In the genomic region with DNA sequence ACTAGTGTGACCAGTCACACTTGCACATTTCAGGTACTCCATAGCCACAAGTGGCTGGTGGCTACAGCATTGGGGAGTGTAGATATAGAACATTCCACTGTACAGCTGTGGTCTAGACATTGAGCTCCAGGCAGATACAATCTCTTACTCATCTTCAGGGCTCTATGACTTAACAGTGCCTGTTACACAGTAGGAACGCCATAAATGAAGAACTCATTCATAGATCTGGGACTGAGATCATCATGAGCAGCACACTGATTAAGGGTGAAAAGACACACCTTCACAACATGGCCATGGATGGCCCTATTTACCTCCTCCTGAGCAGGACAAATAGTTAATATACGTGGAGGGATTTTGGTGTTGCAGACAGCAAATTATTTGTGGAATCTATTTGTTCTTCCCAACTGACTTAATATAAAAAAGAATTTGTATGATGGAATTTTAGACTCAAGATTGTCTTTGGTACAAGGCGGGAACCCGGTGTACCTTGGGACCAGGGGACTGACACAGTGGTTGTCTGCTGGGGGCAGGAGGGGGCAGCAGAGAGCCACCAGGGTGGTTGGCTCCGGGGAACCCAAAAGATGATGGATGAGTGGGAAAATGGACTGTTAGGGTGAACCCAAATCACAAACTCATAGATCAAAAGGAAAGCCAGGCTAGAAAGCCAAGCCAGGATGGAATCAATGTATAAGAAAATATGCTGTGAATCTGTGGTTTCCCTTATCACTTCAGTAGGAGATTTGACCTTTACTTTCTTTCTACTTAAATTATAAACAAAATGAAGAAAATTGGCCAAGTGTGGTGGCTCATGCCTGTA, we compare ENCODE assay signal across 2 cellular contexts.
A peak's percentile ranks its signal among the peaks of the same experiment; 100 is the strongest.
TF ChIP-seq lines count a peak whose summit lies in the region.

No MANE protein-coding gene starts in this region.

TF ChIP-seq in IMR-90, 13 proteins besides CTCF, POLR2A, EP300 and RAD21:
- TF ChIP-seq SMC3 (IDR thresholded peaks at IDR 0.05; ENCODE audit: low read depth, low read length) = peak; percentile 75
- TF ChIP-seq, protein P1, sequence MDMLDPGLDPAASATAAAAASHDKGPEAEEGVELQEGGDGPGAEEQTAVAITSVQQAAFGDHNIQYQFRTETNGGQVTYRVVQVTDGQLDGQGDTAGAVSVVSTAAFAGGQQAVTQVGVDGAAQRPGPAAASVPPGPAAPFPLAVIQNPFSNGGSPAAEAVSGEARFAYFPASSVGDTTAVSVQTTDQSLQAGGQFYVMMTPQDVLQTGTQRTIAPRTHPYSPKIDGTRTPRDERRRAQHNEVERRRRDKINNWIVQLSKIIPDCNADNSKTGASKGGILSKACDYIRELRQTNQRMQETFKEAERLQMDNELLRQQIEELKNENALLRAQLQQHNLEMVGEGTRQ (IDR thresholded peaks at IDR 0.05; ENCODE audit: low read depth, low read length) = no peak

TF ChIP-seq in SK-N-SH, 30 proteins besides CTCF, POLR2A, EP300 and RAD21:
- TF ChIP-seq FOXJ3 (CRISPR knock-in tag; IDR thresholded peaks at IDR 0.05) (no peak), ELF1 (IDR thresholded peaks at IDR 0.05) (no peak), FOSL2 (IDR thresholded peaks at IDR 0.05; ENCODE audit: borderline replicate concordance, low read depth) (peak; percentile 26; the same call in 1 of the 2 replicates), FOXM1 (IDR thresholded peaks at IDR 0.05; ENCODE audit: low read depth) (no peak), JUND (IDR thresholded peaks at IDR 0.05) (peak; percentile 34; the same call in 1 of the 2 replicates), CHD2 (IDR thresholded peaks at IDR 0.05; ENCODE audit: low read length, partially characterized antibody) (no peak), GATA2 (CRISPR knock-in tag; IDR thresholded peaks at IDR 0.05) (no peak), MXI1 (IDR thresholded peaks at IDR 0.05; ENCODE audit: low read depth, low read length) (no peak), GABPA (IDR thresholded peaks at IDR 0.05; ENCODE audit: low read depth) (no peak), TEAD4 (IDR thresholded peaks at IDR 0.05; ENCODE audit: borderline replicate concordance, insufficient read depth) (no peak), RXRA (IDR thresholded peaks at IDR 0.05; ENCODE audit: borderline replicate concordance, low read depth) (no peak), SIN3A (IDR thresholded peaks at IDR 0.05; ENCODE audit: borderline replicate concordance, low read depth, low read length) (no peak), TCF12 (IDR thresholded peaks at IDR 0.05) (peak; percentile 56; the same call in 1 of the 2 replicates), NRF1 (IDR thresholded peaks at IDR 0.05; ENCODE audit: low read depth, low read length) (0 out of 2 replicates have a peak, but pooled peaks have one; percentile 2), RFX5 (IDR thresholded peaks at IDR 0.05; ENCODE audit: low read length) (no peak), SMC3 (IDR thresholded peaks at IDR 0.05; ENCODE audit: low read depth, low read length) (peak; percentile 89), NFIC (IDR thresholded peaks at IDR 0.05; ENCODE audit: borderline replicate concordance) (no peak), TAF1 (IDR thresholded peaks at IDR 0.05; ENCODE audit: borderline replicate concordance, low read depth, low read length) (no peak), EZH2phosphoT487 (IDR thresholded peaks at IDR 0.05; ENCODE audit: borderline replicate concordance, low read depth) (no peak), YY1 (IDR thresholded peaks at IDR 0.05; ENCODE audit: low read depth) (no peak), MEF2A (IDR thresholded peaks at IDR 0.05; ENCODE audit: borderline replicate concordance, low read depth) (no peak)
- TF ChIP-seq, protein P2, sequence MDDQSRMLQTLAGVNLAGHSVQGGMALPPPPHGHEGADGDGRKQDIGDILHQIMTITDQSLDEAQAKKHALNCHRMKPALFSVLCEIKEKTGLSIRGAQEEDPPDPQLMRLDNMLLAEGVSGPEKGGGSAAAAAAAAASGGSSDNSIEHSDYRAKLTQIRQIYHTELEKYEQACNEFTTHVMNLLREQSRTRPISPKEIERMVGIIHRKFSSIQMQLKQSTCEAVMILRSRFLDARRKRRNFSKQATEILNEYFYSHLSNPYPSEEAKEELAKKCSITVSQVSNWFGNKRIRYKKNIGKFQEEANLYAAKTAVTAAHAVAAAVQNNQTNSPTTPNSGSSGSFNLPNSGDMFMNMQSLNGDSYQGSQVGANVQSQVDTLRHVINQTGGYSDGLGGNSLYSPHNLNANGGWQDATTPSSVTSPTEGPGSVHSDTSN (IDR thresholded peaks at IDR 0.05) = 0 out of 2 replicates have a peak, but pooled peaks have one; percentile 33
- TF ChIP-seq, protein P3, sequence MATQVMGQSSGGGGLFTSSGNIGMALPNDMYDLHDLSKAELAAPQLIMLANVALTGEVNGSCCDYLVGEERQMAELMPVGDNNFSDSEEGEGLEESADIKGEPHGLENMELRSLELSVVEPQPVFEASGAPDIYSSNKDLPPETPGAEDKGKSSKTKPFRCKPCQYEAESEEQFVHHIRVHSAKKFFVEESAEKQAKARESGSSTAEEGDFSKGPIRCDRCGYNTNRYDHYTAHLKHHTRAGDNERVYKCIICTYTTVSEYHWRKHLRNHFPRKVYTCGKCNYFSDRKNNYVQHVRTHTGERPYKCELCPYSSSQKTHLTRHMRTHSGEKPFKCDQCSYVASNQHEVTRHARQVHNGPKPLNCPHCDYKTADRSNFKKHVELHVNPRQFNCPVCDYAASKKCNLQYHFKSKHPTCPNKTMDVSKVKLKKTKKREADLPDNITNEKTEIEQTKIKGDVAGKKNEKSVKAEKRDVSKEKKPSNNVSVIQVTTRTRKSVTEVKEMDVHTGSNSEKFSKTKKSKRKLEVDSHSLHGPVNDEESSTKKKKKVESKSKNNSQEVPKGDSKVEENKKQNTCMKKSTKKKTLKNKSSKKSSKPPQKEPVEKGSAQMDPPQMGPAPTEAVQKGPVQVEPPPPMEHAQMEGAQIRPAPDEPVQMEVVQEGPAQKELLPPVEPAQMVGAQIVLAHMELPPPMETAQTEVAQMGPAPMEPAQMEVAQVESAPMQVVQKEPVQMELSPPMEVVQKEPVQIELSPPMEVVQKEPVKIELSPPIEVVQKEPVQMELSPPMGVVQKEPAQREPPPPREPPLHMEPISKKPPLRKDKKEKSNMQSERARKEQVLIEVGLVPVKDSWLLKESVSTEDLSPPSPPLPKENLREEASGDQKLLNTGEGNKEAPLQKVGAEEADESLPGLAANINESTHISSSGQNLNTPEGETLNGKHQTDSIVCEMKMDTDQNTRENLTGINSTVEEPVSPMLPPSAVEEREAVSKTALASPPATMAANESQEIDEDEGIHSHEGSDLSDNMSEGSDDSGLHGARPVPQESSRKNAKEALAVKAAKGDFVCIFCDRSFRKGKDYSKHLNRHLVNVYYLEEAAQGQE (IDR thresholded peaks at IDR 0.05; ENCODE audit: low read depth, low read length) = no peak
- TF ChIP-seq, protein P4, sequence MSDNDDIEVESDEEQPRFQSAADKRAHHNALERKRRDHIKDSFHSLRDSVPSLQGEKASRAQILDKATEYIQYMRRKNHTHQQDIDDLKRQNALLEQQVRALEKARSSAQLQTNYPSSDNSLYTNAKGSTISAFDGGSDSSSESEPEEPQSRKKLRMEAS (IDR thresholded peaks at IDR 0.05; ENCODE audit: low read depth) = no peak
- TF ChIP-seq, protein P1 (IDR thresholded peaks at IDR 0.05; ENCODE audit: borderline replicate concordance, low read depth, low read length) = no peak
- TF ChIP-seq, protein P5, sequence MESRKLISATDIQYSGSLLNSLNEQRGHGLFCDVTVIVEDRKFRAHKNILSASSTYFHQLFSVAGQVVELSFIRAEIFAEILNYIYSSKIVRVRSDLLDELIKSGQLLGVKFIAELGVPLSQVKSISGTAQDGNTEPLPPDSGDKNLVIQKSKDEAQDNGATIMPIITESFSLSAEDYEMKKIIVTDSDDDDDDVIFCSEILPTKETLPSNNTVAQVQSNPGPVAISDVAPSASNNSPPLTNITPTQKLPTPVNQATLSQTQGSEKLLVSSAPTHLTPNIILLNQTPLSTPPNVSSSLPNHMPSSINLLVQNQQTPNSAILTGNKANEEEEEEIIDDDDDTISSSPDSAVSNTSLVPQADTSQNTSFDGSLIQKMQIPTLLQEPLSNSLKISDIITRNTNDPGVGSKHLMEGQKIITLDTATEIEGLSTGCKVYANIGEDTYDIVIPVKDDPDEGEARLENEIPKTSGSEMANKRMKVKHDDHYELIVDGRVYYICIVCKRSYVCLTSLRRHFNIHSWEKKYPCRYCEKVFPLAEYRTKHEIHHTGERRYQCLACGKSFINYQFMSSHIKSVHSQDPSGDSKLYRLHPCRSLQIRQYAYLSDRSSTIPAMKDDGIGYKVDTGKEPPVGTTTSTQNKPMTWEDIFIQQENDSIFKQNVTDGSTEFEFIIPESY (IDR thresholded peaks at IDR 0.05; ENCODE audit: borderline replicate concordance, low read depth) = no peak
- TF ChIP-seq, protein P6, sequence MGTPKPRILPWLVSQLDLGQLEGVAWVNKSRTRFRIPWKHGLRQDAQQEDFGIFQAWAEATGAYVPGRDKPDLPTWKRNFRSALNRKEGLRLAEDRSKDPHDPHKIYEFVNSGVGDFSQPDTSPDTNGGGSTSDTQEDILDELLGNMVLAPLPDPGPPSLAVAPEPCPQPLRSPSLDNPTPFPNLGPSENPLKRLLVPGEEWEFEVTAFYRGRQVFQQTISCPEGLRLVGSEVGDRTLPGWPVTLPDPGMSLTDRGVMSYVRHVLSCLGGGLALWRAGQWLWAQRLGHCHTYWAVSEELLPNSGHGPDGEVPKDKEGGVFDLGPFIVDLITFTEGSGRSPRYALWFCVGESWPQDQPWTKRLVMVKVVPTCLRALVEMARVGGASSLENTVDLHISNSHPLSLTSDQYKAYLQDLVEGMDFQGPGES (IDR thresholded peaks at IDR 0.05; ENCODE audit: low read depth, low read length) = no peak
- TF ChIP-seq, protein P7, sequence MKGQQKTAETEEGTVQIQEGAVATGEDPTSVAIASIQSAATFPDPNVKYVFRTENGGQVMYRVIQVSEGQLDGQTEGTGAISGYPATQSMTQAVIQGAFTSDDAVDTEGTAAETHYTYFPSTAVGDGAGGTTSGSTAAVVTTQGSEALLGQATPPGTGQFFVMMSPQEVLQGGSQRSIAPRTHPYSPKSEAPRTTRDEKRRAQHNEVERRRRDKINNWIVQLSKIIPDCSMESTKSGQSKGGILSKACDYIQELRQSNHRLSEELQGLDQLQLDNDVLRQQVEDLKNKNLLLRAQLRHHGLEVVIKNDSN (IDR thresholded peaks at IDR 0.05; ENCODE audit: borderline replicate concordance, low read depth) = no peak
